Comparison of ENCODE assay signal across 29 cellular contexts in the genomic region with DNA sequence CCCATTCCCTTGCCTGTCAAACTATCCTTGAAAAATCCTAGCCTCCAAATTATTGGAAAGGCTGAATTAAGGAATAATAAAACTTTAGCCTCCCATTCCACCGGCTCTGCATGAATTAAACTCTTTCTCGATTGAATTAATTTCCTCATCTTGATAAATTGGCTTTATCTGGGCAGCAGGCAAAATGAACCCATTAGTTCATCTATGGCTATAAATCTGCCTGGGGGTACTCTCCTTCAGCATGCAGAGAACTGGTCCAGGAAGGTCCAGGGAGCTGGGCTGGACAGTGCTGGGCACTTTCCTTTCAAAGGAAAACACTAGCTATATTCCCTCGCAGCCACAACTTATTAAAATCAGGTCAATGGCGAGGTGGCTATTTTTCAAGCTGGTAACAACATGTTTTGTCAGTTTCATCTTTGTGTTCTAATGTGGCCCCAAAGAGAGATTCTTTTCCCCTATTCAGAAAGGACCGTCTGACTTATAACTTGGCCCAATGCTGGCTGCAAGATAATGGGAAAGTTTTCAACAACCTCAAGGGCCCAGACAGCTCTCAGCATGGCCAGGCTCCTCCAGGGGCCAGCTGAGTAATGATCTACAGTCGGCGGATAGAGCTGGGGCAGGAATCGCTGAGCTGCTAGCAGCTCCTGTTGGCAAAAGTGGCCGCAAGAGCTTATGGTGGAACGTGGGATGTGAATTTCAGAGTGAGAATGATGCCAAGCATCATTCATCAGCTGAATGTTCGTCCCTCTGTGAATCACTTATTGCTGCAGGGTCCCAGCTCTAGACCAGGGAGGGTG.
"Had no signal": no experiment of that assay in that cellular context is flagged by ENCODE, and none has a peak within 500 bp of the region (broad histone marks: within the 10 kb centered on the region; RNA-seq: fewer than 3 reads in every experiment).

No MANE protein-coding gene starts in this region.

- H3K36me3 ChIP-seq: adrenal gland, breast epithelium, cardiac muscle cell, colonic mucosa had no signal

- H3K4me1 ChIP-seq: adrenal gland, breast epithelium, colonic mucosa had no signal

- H3K4me3 ChIP-seq: adrenal gland, breast epithelium, cardiac muscle cell, colonic mucosa had no signal

- H3K9me3 Mint-ChIP-seq: activated naive CD4-positive, alpha-beta T cell treated with anti-CD3 and anti-CD28 coated beads, Interleukin-2, amount 50 U/mL, for 24 hours; activated naive CD8-positive, alpha-beta T cell treated with anti-CD3 and anti-CD28 coated beads, Interleukin-2, amount 50 U/mL, for 24 hours; activated T-cell treated with anti-CD3 and anti-CD28 coated beads, Interleukin-2, amount 50 U/mL, for 4 hours; T-helper 2 cell treated with Interferon-gamma antibody and Interleukin-4, amounts not matched to agents 5 μg/mL and 100 μg/mL, for 36 hours had no signal

- H3K27me3 ChIP-seq: adrenal gland, breast epithelium, cardiac muscle cell, colonic mucosa had no signal

- H3K27me3 Mint-ChIP-seq: activated B cell treated with CpG ODN at 0.5 μM for 24 hours; activated CD8-positive, alpha-beta T cell treated with anti-CD3 and anti-CD28 coated beads for 36 hours; activated naive CD4-positive, alpha-beta T cell treated with anti-CD3 and anti-CD28 coated beads, Interleukin-2, amount 50 U/mL, for 24 hours; activated naive CD8-positive, alpha-beta T cell treated with anti-CD3 and anti-CD28 coated beads for 36 hours; activated naive CD8-positive, alpha-beta T cell treated with anti-CD3 and anti-CD28 coated beads, Interleukin-2, amount 50 U/mL, for 24 hours; T-helper 17 cell had no signal

- H3K27ac ChIP-seq: adrenal gland, breast epithelium, cardiac muscle cell, colonic mucosa, epithelial cell of prostate, WERI-Rb-1 had no signal

- H3K27ac Mint-ChIP-seq: activated B cell treated with CpG ODN at 0.5 μM for 24 hours; activated CD8-positive, alpha-beta T cell treated with anti-CD3 and anti-CD28 coated beads for 36 hours; activated naive CD4-positive, alpha-beta T cell treated with anti-CD3 and anti-CD28 coated beads for 36 hours; activated naive CD4-positive, alpha-beta T cell treated with anti-CD3 and anti-CD28 coated beads, Interleukin-2, amount 50 U/mL, for 24 hours; activated naive CD8-positive, alpha-beta T cell treated with anti-CD3 and anti-CD28 coated beads for 36 hours; activated naive CD8-positive, alpha-beta T cell treated with anti-CD3 and anti-CD28 coated beads, Interleukin-2, amount 50 U/mL, for 24 hours; activated T-helper 2 cell treated with anti-CD3 and anti-CD28 coated beads, Interferon-gamma antibody, Interleukin-2, Interleukin-4, amounts not matched to agents 10 μg/mL and 5 μg/mL and 100 μg/mL, durations not matched to agents 14 hours and 24 hours and 36 hours; brain; T-helper 17 cell; T-helper 2 cell treated with Interferon-gamma antibody and Interleukin-4, amounts not matched to agents 5 μg/mL and 100 μg/mL, for 36 hours had no signal

- H3K9me3 ChIP-seq: adrenal gland, colonic mucosa had no signal

- DNase-seq: activated B cell treated with CpG ODN at 0.5 μM for 24 hours; activated CD4-positive, alpha-beta T cell treated with anti-CD3 and anti-CD28 coated beads, Interleukin-2, amount 50 U/mL, for 1 hour; activated CD4-positive, alpha-beta T cell treated with anti-CD3 and anti-CD28 coated beads, Interleukin-2, amount 50 U/mL, for 48 hours; activated CD8-positive, alpha-beta memory T cell treated with anti-CD3 and anti-CD28 coated beads for 24 hours; activated CD8-positive, alpha-beta T cell treated with anti-CD3 and anti-CD28 coated beads for 36 hours; activated effector memory CD4-positive, alpha-beta T cell treated with anti-CD3 and anti-CD28 coated beads, Interleukin-2, amount 50 U/mL, for 16 hours; activated naive CD4-positive, alpha-beta T cell treated with anti-CD3 and anti-CD28 coated beads for 36 hours; activated naive CD8-positive, alpha-beta T cell treated with anti-CD3 and anti-CD28 coated beads for 36 hours; activated naive CD8-positive, alpha-beta T cell treated with anti-CD3 and anti-CD28 coated beads, Interleukin-2, amount 50 U/mL, for 24 hours; activated T-cell treated with anti-CD3 and anti-CD28 coated beads, Interleukin-2, amount 50 U/mL, for 4 hours; adrenal gland; amygdala; aorta; central memory CD4-positive, alpha-beta T cell; cerebellar nuclear complex; colonic mucosa; effector CD8-positive, alpha-beta T cell; head of caudate nucleus; T-helper 17 cell; T1000; WERI-Rb-1 had no signal

- H3K4me1 Mint-ChIP-seq: activated B cell treated with CpG ODN at 0.5 μM for 24 hours; activated naive CD4-positive, alpha-beta T cell treated with anti-CD3 and anti-CD28 coated beads, Interleukin-2, amount 50 U/mL, for 24 hours; activated naive CD8-positive, alpha-beta T cell treated with anti-CD3 and anti-CD28 coated beads for 36 hours; activated naive CD8-positive, alpha-beta T cell treated with anti-CD3 and anti-CD28 coated beads, Interleukin-2, amount 50 U/mL, for 24 hours; brain had no signal

- ATAC-seq: activated CD4-positive, CD25-positive, alpha-beta regulatory T cell treated with anti-CD3 and anti-CD28 coated beads, Interleukin-2, amount 50 U/mL, for 24 hours; activated CD8-positive, alpha-beta T cell treated with anti-CD3 and anti-CD28 coated beads for 36 hours; activated naive CD8-positive, alpha-beta T cell treated with anti-CD3 and anti-CD28 coated beads, Interleukin-2, amount 50 U/mL, for 24 hours; activated T-cell treated with anti-CD3 and anti-CD28 coated beads, Interleukin-2, amount 50 U/mL, for 4 hours; T-helper 17 cell had no signal

- H3K4me3 Mint-ChIP-seq: activated B cell treated with CpG ODN at 0.5 μM for 24 hours; activated CD8-positive, alpha-beta T cell treated with anti-CD3 and anti-CD28 coated beads for 36 hours; activated naive CD4-positive, alpha-beta T cell treated with anti-CD3 and anti-CD28 coated beads for 36 hours; activated naive CD4-positive, alpha-beta T cell treated with anti-CD3 and anti-CD28 coated beads, Interleukin-2, amount 50 U/mL, for 24 hours; activated naive CD8-positive, alpha-beta T cell treated with anti-CD3 and anti-CD28 coated beads for 36 hours; activated naive CD8-positive, alpha-beta T cell treated with anti-CD3 and anti-CD28 coated beads, Interleukin-2, amount 50 U/mL, for 24 hours; activated T-cell treated with anti-CD3 and anti-CD28 coated beads, Interleukin-2, amount 50 U/mL, for 4 hours; brain; T-helper 17 cell; T-helper 2 cell treated with Interferon-gamma antibody and Interleukin-4, amounts not matched to agents 5 μg/mL and 100 μg/mL, for 36 hours had no signal
